18 cellular contexts compared by ENCODE assay signal in genomic region chr15:101322016-101322695, GRCh38. TPM values are rescaled to one million over a fixed set of nuclear protein-coding genes. Genes with fewer than 3 reads are reported as not detected.
DNase-seq lines count a peak whose midpoint lies in the region; ATAC-seq, FAIRE-seq and TF ChIP-seq lines count a peak whose summit lies in the region.
"Had no signal": no experiment of that assay in that cellular context is flagged by ENCODE, and none has a peak within 500 bp of the region (broad histone marks: within the 10 kb centered on the region; RNA-seq: fewer than 3 reads in every experiment).

No MANE protein-coding gene starts in this region.

- FAIRE-seq in urothelium cell line (lab: Jason Lieb, UNC), result peak; percentile 17
- FAIRE-seq: GM18507, H54, HepG2, HTR-8/SVneo had no signal

- H3K27ac ChIP-seq in osteoblast (ENCODE audit: low read depth, low read length), result no peak overlapping the region

- H3K4me1 ChIP-seq in osteoblast (ENCODE audit: insufficient read depth, low read length), result no peaks in the 10 kb centered on the region

- H3K9me3 ChIP-seq in osteoblast (ENCODE audit: low read depth, low read length), result no peaks in the 10 kb centered on the region

- H2AFZ ChIP-seq in osteoblast (ENCODE audit: low read length), result no peak overlapping the region

- DNase-seq in activated T-cell treated with anti-CD3 and anti-CD28 coated beads, Interleukin-2, amount 50 U/mL, for 1 hour, result peak; percentile 1
- no peak for DNase-seq in activated T-cell treated with anti-CD3 and anti-CD28 coated beads, Interleukin-2, amount 50 U/mL, for 48 hours
- no peak for DNase-seq in central memory CD8-positive, alpha-beta T cell (ENCODE audit: low spot score in 2 of 2)
- DNase-seq in osteoblast (ENCODE audit: insufficient read length, low spot score, missing footprints) (peak; percentile 30), urothelium cell line (ENCODE audit: low spot score) (no peak), Kasumi-1 (lab: John Stamatoyannopoulos, UW) (no peak)
- no peak for DNase-seq in activated CD4-positive, CD25-positive, alpha-beta regulatory T cell treated with anti-CD3 and anti-CD28 coated beads, Interleukin-2, amount 50 U/mL, for 72 hours
- DNase-seq: 8988T, C1 segment of cervical spinal cord, Calu3, DMS 273 treated with DMSO at 0.1 percent for 48 hours had no signal

- peak overlapping the region; percentile 14 for H3K4me3 Mint-ChIP-seq in central memory CD8-positive, alpha-beta T cell
- H3K4me3 Mint-ChIP-seq: CD4-positive, alpha-beta T cell had no signal

- H3K27me3 ChIP-seq in osteoblast (ENCODE audit: insufficient read depth, low read length), result no peaks in the 10 kb centered on the region

- H3K79me2 ChIP-seq in osteoblast (ENCODE audit: insufficient read depth, low read length), result no peaks in the 10 kb centered on the region

- no peaks in the 10 kb centered on the region for H4K20me1 ChIP-seq in osteoblast (ENCODE audit: insufficient read depth, low read length)

- peaks cover 13% of the 10 kb centered on the region for H3K4me1 Mint-ChIP-seq in central memory CD8-positive, alpha-beta T cell

- H3K36me3 ChIP-seq in osteoblast (ENCODE audit: insufficient read depth, low read length), result no peaks in the 10 kb centered on the region

- no peak overlapping the region for H3K4me2 ChIP-seq in osteoblast (ENCODE audit: insufficient read depth, low read length)

- no peak for TF ChIP-seq CTCF in osteoblast (IDR thresholded peaks at IDR 0.05; ENCODE audit: extremely low read depth, low read depth, low read length)

- ATAC-seq in central memory CD8-positive, alpha-beta T cell (replicated peaks; ENCODE audit: extremely low read depth, poor library complexity, severe bottlenecking), result no peak
- ATAC-seq in GM19328 (IDR thresholded peaks at IDR 0.05; ENCODE audit: unreplicated experiment), result no peak
- ATAC-seq: HCT116, HepG2 had no signal

- no peaks in the 10 kb centered on the region for H3K9me3 Mint-ChIP-seq in central memory CD8-positive, alpha-beta T cell

- H3K27ac Mint-ChIP-seq in central memory CD8-positive, alpha-beta T cell (ENCODE audit: low read depth), result no peak overlapping the region

- no peak overlapping the region for H3K4me3 ChIP-seq in osteoblast (ENCODE audit: insufficient read depth, low read length)

- H3K36me3 Mint-ChIP-seq in central memory CD8-positive, alpha-beta T cell (ENCODE audit: insufficient read depth), result peaks cover 3% of the 10 kb centered on the region

- H3K27me3 Mint-ChIP-seq in central memory CD8-positive, alpha-beta T cell, result peaks cover 34% of the 10 kb centered on the region

RNA-seq across cellular contexts. Expression of gene SNRPA1, which starts 27.1 kb away (rescaled TPM):
- 7.1 and 9.8 TPM in 2 replicates for total RNA-seq in osteoblast

RNA-seq across cellular contexts. Expression of gene SELENOS, which starts 44.9 kb away (rescaled TPM):
- total RNA-seq in osteoblast, result 74.3 and 79.6 TPM in 2 replicates

Comparison
In these comparisons a context has a peak if more than half of its experiments do, and no peak if none do; other contexts are left out.
1. DNase-seq: peak in activated T-cell treated with anti-CD3 and anti-CD28 coated beads, Interleukin-2, amount 50 U/mL, for 1 hour (single experiment) and osteoblast (single experiment); none in activated T-cell treated with anti-CD3 and anti-CD28 coated beads, Interleukin-2, amount 50 U/mL, for 48 hours (0 of 2), central memory CD8-positive, alpha-beta T cell (0 of 2), urothelium cell line (single experiment), Kasumi-1 (0 of 2) and activated CD4-positive, CD25-positive, alpha-beta regulatory T cell treated with anti-CD3 and anti-CD28 coated beads, Interleukin-2, amount 50 U/mL, for 72 hours (single experiment).